In the genomic region with DNA sequence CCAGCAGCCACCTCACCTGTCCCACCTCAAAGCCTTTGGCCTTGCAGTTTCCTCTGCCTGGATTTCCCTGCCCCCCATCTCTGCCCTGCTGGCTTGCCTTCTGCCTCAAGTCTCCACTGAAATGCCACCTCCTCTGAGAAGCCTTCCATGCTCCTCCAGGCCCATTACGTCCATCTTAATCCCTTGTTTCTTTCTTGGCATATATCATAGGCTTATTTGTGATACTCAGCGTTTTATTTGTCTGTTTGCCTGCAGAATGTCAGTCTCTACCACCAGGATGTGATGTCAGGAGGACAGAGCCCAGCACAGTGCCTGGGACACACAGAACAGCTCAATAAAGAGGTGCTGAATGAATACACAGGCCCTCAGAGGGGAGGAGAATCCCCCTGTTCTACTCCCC, we compare ENCODE assay signal across 14 cellular contexts. TPM values are rescaled to one million over a fixed set of nuclear protein-coding genes. Genes with fewer than 3 reads are reported as not detected.
DNase-seq lines count a peak whose midpoint lies in the region; ATAC-seq, FAIRE-seq and TF ChIP-seq lines count a peak whose summit lies in the region.
"Had no signal": no experiment of that assay in that cellular context is flagged by ENCODE, and none has a peak within 500 bp of the region (broad histone marks: within the 10 kb centered on the region; RNA-seq: fewer than 3 reads in every experiment).

No MANE protein-coding gene starts in this region.

- intact Hi-C loops in K562 (cut with micrococcal nuclease), result no loop called here

- no peaks in the 10 kb centered on the region for H3K36me3 ChIP-seq in GM23248 (ENCODE audit: low read depth)
- H3K36me3 ChIP-seq in K562 (ENCODE audit: control insufficient read depth, insufficient read depth, low read length), result peaks cover 23% of the 10 kb centered on the region; the same call in 2 of the 3 replicates
- H3K36me3 ChIP-seq in muscle layer of colon (ENCODE audit: insufficient read depth, low read length), result peaks cover 4% of the 10 kb centered on the region
- H3K36me3 ChIP-seq in thoracic aorta, result no peaks in the 10 kb centered on the region

- DNase-seq in GM23248 (no peak), K562 (ENCODE audit: extremely low read depth in 1 of 4, low spot score in 3 of 4) (no peak), thoracic aorta (ENCODE audit: low spot score) (no peak), NCI-H187 (lab: John Stamatoyannopoulos, UW) (no peak), AG08395 (ENCODE audit: low spot score) (no peak)
- no peak for DNase-seq in stimulated activated CD4-positive, alpha-beta T cell treated with anti-CD3 and anti-CD28 coated beads, Interleukin-4, amount 100 ng/mL, for 24 hours
- DNase-seq in activated naive CD4-positive, alpha-beta T cell treated with anti-CD3 and anti-CD28 coated beads, Interleukin-2, amount 10 ng/mL, durations not matched to agents 7 days and 5 days, result no peak
- DNase-seq: activated CD8-positive, alpha-beta T cell treated with anti-CD3 and anti-CD28 coated beads for 36 hours; natural killer cell; NCI-H1436 had no signal

- TF ChIP-seq RAD21 in K562 (CRISPR knock-in tag; conservative IDR thresholded peaks at IDR 0.05 in 1 of 2, IDR thresholded peaks at IDR 0.05 in 1 of 2), result no peak

- H3K4me1 Mint-ChIP-seq in activated naive CD4-positive, alpha-beta T cell treated with anti-CD3 and anti-CD28 coated beads, Interleukin-2, amount 10 ng/mL, durations not matched to agents 7 days and 5 days, result peaks cover 10% of the 10 kb centered on the region

- peaks cover 16% of the 10 kb centered on the region for H3K27me3 Mint-ChIP-seq in activated naive CD4-positive, alpha-beta T cell treated with anti-CD3 and anti-CD28 coated beads, Interleukin-2, amount 10 ng/mL, durations not matched to agents 7 days and 5 days
- H3K27me3 Mint-ChIP-seq: activated CD8-positive, alpha-beta T cell treated with anti-CD3 and anti-CD28 coated beads for 36 hours had no signal

- H3K4me3 ChIP-seq in GM23248, result no peak overlapping the region
- no peak overlapping the region for H3K4me3 ChIP-seq in K562
- no peak overlapping the region for H3K4me3 ChIP-seq in muscle layer of colon (ENCODE audit: low read depth in 1 of 2, low read length in 2 of 2)
- H3K4me3 ChIP-seq in thoracic aorta, result peak overlapping the region; percentile 52

- H3K36me3 Mint-ChIP-seq in activated naive CD4-positive, alpha-beta T cell treated with anti-CD3 and anti-CD28 coated beads, Interleukin-2, amount 10 ng/mL, durations not matched to agents 7 days and 5 days, result no peaks in the 10 kb centered on the region
- H3K36me3 Mint-ChIP-seq: natural killer cell had no signal

- CTCF ChIA-PET in K562 (lab: Yijun Ruan, JAX; ENCODE audit: low intra/inter-chr PET ratio), result no interaction called here
- CTCF ChIA-PET in activated naive CD4-positive, alpha-beta T cell treated with anti-CD3 and anti-CD28 coated beads, Interleukin-2, amount 10 ng/mL, durations not matched to agents 7 days and 5 days (lab: Charles Lee), result no interaction called here

- in situ Hi-C loops in GM23248 (cut with MboI), result no loop called here
- in situ Hi-C loops in K562 (cut with MboI), result no loop called here

- H3K9me3 Mint-ChIP-seq in activated naive CD4-positive, alpha-beta T cell treated with anti-CD3 and anti-CD28 coated beads, Interleukin-2, amount 10 ng/mL, durations not matched to agents 7 days and 5 days, result no peaks in the 10 kb centered on the region
- H3K9me3 Mint-ChIP-seq: natural killer cell had no signal

- no peaks in the 10 kb centered on the region for H3K9me2 ChIP-seq in GM23248 (ENCODE audit: insufficient read depth)

- H4K20me1 ChIP-seq in GM23248 (ENCODE audit: insufficient read depth) (no peaks in the 10 kb centered on the region), K562 (replicated peaks; ENCODE audit: control insufficient read depth, insufficient read depth, low read length) (0 out of 2 replicates have a peak, but pooled peaks cover 15% of the 10 kb centered on the region)

- ATAC-seq in K562 (no peak), thoracic aorta (ENCODE audit: insufficient number of reproducible peaks, low FRiP score, low read depth) (no peak)
- ATAC-seq: activated CD8-positive, alpha-beta T cell treated with anti-CD3 and anti-CD28 coated beads for 36 hours; natural killer cell had no signal

- H3K4me3 Mint-ChIP-seq in activated naive CD4-positive, alpha-beta T cell treated with anti-CD3 and anti-CD28 coated beads, Interleukin-2, amount 10 ng/mL, durations not matched to agents 7 days and 5 days, result no peak overlapping the region
- H3K4me3 Mint-ChIP-seq: activated CD8-positive, alpha-beta T cell treated with anti-CD3 and anti-CD28 coated beads for 36 hours; CD14-positive monocyte; natural killer cell had no signal

- POLR2A ChIA-PET in K562 (lab: Yijun Ruan, JAX), result interaction anchor here (0.9 kb wide), 1 partner anchor 10 kb away, joined by 3 read pairs; no protein-coding TSS in a partner anchor

- WGBS in GM23248 (ENCODE audit: low coverage in 1 of 2, low lambda C conversion rate in 2 of 2, missing lambda C conversion rate in 2 of 2), 2 experiments, result 92 to 100% methylated on average over 2 of the region's 2 CpGs
- WGBS in K562 (ENCODE audit: insufficient coverage, low coverage, missing lambda C conversion rate), result 72% methylated on average over 2 of the region's 2 CpGs

- H3K4me2 ChIP-seq in GM23248 (ENCODE audit: unreplicated experiment), result no peak overlapping the region
- no peak overlapping the region for H3K4me2 ChIP-seq in K562 (ENCODE audit: insufficient read depth, low read length)

- H3K27me3 ChIP-seq in GM23248 (replicated peaks; ENCODE audit: insufficient read depth), result no peaks in the 10 kb centered on the region
- H3K27me3 ChIP-seq in K562 (ENCODE audit: control insufficient read depth in 2 of 2, insufficient read depth in 2 of 2, low read length in 2 of 2), result no peaks in the 10 kb centered on the region
- no peaks in the 10 kb centered on the region for H3K27me3 ChIP-seq in muscle layer of colon (ENCODE audit: control insufficient read depth in 1 of 2, insufficient read depth in 2 of 2, low read length in 2 of 2)
- no peaks in the 10 kb centered on the region for H3K27me3 ChIP-seq in thoracic aorta (replicated peaks; ENCODE audit: insufficient read depth)

- TF ChIP-seq EP300 in K562 (IDR thresholded peaks at IDR 0.05; ENCODE audit: low read length), result no peak

- H3K79me2 ChIP-seq in GM23248 (ENCODE audit: insufficient read depth) (peaks cover 77% of the 10 kb centered on the region), K562 (ENCODE audit: control insufficient read depth, insufficient read depth, low read length) (peaks cover 79% of the 10 kb centered on the region)

- H3K9me1 ChIP-seq in K562 (ENCODE audit: control insufficient read depth, insufficient read depth, low read length), result no peaks in the 10 kb centered on the region

- TF ChIP-seq CTCF in K562 (IDR thresholded peaks at IDR 0.05 in 2 of 3, conservative IDR thresholded peaks at IDR 0.05 in 1 of 3; ENCODE audit: insufficient read depth in 2 of 3, low read depth in 1 of 3, low read length in 3 of 3), result no peak
- no peak for TF ChIP-seq CTCF in thoracic aorta (IDR thresholded peaks at IDR 0.05)

- no peak overlapping the region; the same call in 1 of the 2 replicates for H3K9ac ChIP-seq in GM23248
- H3K9ac ChIP-seq in K562 (ENCODE audit: insufficient read depth in 1 of 2, low read depth in 2 of 2, low read length in 2 of 2), result no peak overlapping the region
- peak overlapping the region; percentile 25 for H3K9ac ChIP-seq in muscle layer of colon (ENCODE audit: low read length)

- H3K27ac Mint-ChIP-seq in activated naive CD4-positive, alpha-beta T cell treated with anti-CD3 and anti-CD28 coated beads, Interleukin-2, amount 10 ng/mL, durations not matched to agents 7 days and 5 days, result no peak overlapping the region
- H3K27ac Mint-ChIP-seq: activated CD8-positive, alpha-beta T cell treated with anti-CD3 and anti-CD28 coated beads for 36 hours; natural killer cell had no signal

- no peak for FAIRE-seq in K562 (lab: Jason Lieb, UNC)
- FAIRE-seq: colon had no signal

- H3F3A ChIP-seq in GM23248 (ENCODE audit: insufficient read depth), result peaks cover 35% of the 10 kb centered on the region

- H3K27ac ChIP-seq in GM23248 (0 out of 2 replicates have a peak overlapping the region, but pooled peaks have one; percentile 27), K562 (ENCODE audit: extremely low read depth, low read depth, low read length) (no peak overlapping the region), muscle layer of colon (ENCODE audit: low read depth, low read length) (peak overlapping the region; percentile 84), thoracic aorta (peak overlapping the region; percentile 81 to 82)

- TF ChIP-seq POLR2A in K562 (conservative IDR thresholded peaks at IDR 0.05), result no peak

- H2AFZ ChIP-seq in GM23248 (no peak overlapping the region), K562 (ENCODE audit: low read depth, low read length) (no peak overlapping the region)

- H3K9me3 ChIP-seq in GM23248 (ENCODE audit: low read depth), result no peaks in the 10 kb centered on the region
- H3K9me3 ChIP-seq in K562 (replicated peaks; ENCODE audit: control insufficient read depth, insufficient read depth, low read depth, low read length), result peaks cover 3% of the 10 kb centered on the region; the same call in 1 of the 2 replicates
- no peaks in the 10 kb centered on the region for H3K9me3 ChIP-seq in muscle layer of colon (ENCODE audit: low read length)
- no peaks in the 10 kb centered on the region for H3K9me3 ChIP-seq in thoracic aorta

- BruUV-seq in K562 (replicated peaks; lab: Mats Ljungman, UMichigan), result no TSS peak

- H3K4me1 ChIP-seq in GM23248 (ENCODE audit: insufficient read depth) (peaks cover 61% of the 10 kb centered on the region), K562 (replicated peaks in 1 of 2; ENCODE audit: control insufficient read depth in 2 of 2, insufficient read depth in 2 of 2, low read length in 2 of 2) (peaks cover 5 to 28% of the 10 kb centered on the region in 2 experiments; a peak in 4 of 5 replicates), muscle layer of colon (ENCODE audit: insufficient read depth, low read length) (peaks cover 81% of the 10 kb centered on the region), thoracic aorta (ENCODE audit: control insufficient read depth in 1 of 2, low read depth in 2 of 2) (peaks cover 32 to 80% of the 10 kb centered on the region in 2 donors)

RNA-seq across cellular contexts. Expression of a gene that starts 24.4 kb away (rescaled TPM):
- total RNA-seq in GM23248 (2014; rRNA removed; shearing (Covaris generic)), result 0.32 and 0.76 TPM in 2 replicates
- polyA plus RNA-seq in GM23248 (2016; fragmentation: Nextera tagmentation; extraction: Ambion mirVana), result 0.20 and 0.24 TPM in 2 replicates
- total RNA-seq in K562 (2011; cell fraction: chromatin; rRNA removed; ENCODE audit: low replicate concordance), result not detected in 2 replicates
- not detected in 2 replicates for total RNA-seq in K562 (2011; cell fraction: nucleolus; rRNA removed)
- not detected in 2 replicates for total RNA-seq in K562 (2011; cell fraction: nucleoplasm; rRNA removed)
- total RNA-seq in K562 (2014; rRNA removed), result not detected in 2 replicates
- not detected in 2 replicates for total RNA-seq in K562 (2014; rRNA removed; fragmentation: Illumina TruSeq; extraction: Trizol)
- not detected in 2 replicates for total RNA-seq in K562 (2015; rRNA removed; fragmentation: Illumina TruSeq; extraction: Trizol)
- total RNA-seq in K562 (2021), result not detected in 2 replicates
- polyA plus RNA-seq in K562 (2011; rRNA removed), result not detected in 2 replicates
- polyA plus RNA-seq in K562 (2011; cell fraction: cytosol; rRNA removed), result 0.04 TPM in 1 of 2 replicates, not detected in the other
- not detected in 2 replicates for polyA plus RNA-seq in K562 (2011; cell fraction: nucleus; rRNA removed)
- polyA plus RNA-seq in K562 (2012), result 0.15 and 0.17 TPM in 2 replicates
- not detected in 2 replicates for polyA plus RNA-seq in K562 (2014; fragmentation: Illumina TruSeq; extraction: Trizol)
- not detected for polyA plus RNA-seq in K562 (2014; fragmentation: Nextera tagmentation; extraction: Ambion mirVana)
- polyA plus RNA-seq in K562 (2014; rRNA removed), result not detected in 2 replicates
- polyA minus RNA-seq in K562 (2011; rRNA and poly(A)+ RNA removed), result not detected in 2 replicates
- not detected in 2 replicates for polyA minus RNA-seq in K562 (2011; cell fraction: cytosol; rRNA and poly(A)+ RNA removed)
- polyA minus RNA-seq in K562 (2011; cell fraction: nucleus; rRNA and poly(A)+ RNA removed), result not detected in 2 replicates
- 1 to 10 TPM in 1 of 2 donors, not detected in 1; 1.6 TPM for total RNA-seq in thoracic aorta
- total RNA-seq: activated CD8-positive, alpha-beta T cell treated with anti-CD3 and anti-CD28 coated beads for 36 hours; NCI-H460 had no signal
- polyA plus RNA-seq: CD14-positive monocyte had no signal
